Comparison of ENCODE assay signal across 20 cellular contexts in the genomic region with DNA sequence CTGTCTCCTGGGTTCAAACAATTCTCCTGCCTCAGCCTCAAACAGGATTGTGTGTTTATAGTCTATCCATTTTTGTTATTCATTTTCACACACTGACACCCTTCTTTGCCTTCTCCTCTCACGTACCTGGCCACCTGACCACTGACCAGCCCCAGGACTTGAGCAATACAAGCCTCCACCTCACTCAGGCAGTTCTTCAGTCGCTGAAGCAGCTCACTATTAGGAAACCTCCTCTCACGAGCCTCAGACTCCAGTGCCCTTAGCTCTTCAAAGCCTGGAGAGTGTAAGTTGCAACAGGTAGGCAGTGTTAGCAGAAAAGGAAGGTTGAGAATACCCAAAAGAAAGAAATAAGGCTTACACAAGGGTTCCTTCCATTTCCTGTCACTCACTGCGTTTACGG. TPM values are rescaled to one million over a fixed set of nuclear protein-coding genes. Genes with fewer than 3 reads are reported as not detected.
DNase-seq lines count a peak whose midpoint lies in the region; ATAC-seq and TF ChIP-seq lines count a peak whose summit lies in the region.
"Had no signal": no experiment of that assay in that cellular context is flagged by ENCODE, and none has a peak within 500 bp of the region (broad histone marks: within the 10 kb centered on the region; RNA-seq: fewer than 3 reads in every experiment).

No MANE protein-coding gene starts in this region.

- peak overlapping the region; percentile 20 for H3K27ac Mint-ChIP-seq in activated CD4-positive, alpha-beta T cell treated with anti-CD3 and anti-CD28 coated beads, Interleukin-2, amount 10 ng/mL, durations not matched to agents 24 days and 14 days
- H3K27ac Mint-ChIP-seq in T-helper 17 cell = no peak overlapping the region
- H3K27ac Mint-ChIP-seq: B cell; CD4-positive, alpha-beta T cell; CD8-positive, alpha-beta T cell had no signal

- TF ChIP-seq CTCF in DOHH2 (IDR thresholded peaks at IDR 0.05; ENCODE audit: low read depth, low read length, poor library complexity, severe bottlenecking) (no peak), upper lobe of right lung (IDR thresholded peaks at IDR 0.05) (no peak), GM13976 (IDR thresholded peaks at IDR 0.05; ENCODE audit: borderline replicate concordance, control extremely low read depth, extremely low read depth, insufficient read depth, missing control alignments) (no peak)

- H3K4me1 Mint-ChIP-seq in activated CD4-positive, alpha-beta T cell treated with anti-CD3 and anti-CD28 coated beads, Interleukin-2, amount 10 ng/mL, durations not matched to agents 24 days and 14 days = peaks cover 5% of the 10 kb centered on the region
- peaks cover 9% of the 10 kb centered on the region for H3K4me1 Mint-ChIP-seq in T-helper 17 cell

- no peaks in the 10 kb centered on the region for H4K20me1 ChIP-seq in DOHH2 (ENCODE audit: control insufficient read depth, insufficient read depth, low read depth, low read length)
- H4K20me1 ChIP-seq: BLaER1 treated with 17β-estradiol and CSF1 and Interleukin-3, amounts not matched to agents 10 nM and 100 nM had no signal

- H3K4me2 ChIP-seq in DOHH2 (ENCODE audit: low read length) = no peak overlapping the region
- H3K4me2 ChIP-seq: A549; BLaER1 treated with 17β-estradiol and CSF1 and Interleukin-3, amounts not matched to agents 10 nM and 100 nM had no signal

- ATAC-seq in T-helper 17 cell = no peak
- peak; percentile 79 for ATAC-seq in upper lobe of right lung
- ATAC-seq: A549; CD8-positive, alpha-beta T cell had no signal

- H3K4me3 ChIP-seq in DOHH2 (ENCODE audit: low read length) = no peak overlapping the region
- no peak overlapping the region for H3K4me3 ChIP-seq in upper lobe of right lung
- H3K4me3 ChIP-seq: A549; BLaER1 treated with 17β-estradiol and CSF1 and Interleukin-3, amounts not matched to agents 10 nM and 100 nM had no signal

- no peaks in the 10 kb centered on the region for H3K27me3 Mint-ChIP-seq in activated CD4-positive, alpha-beta T cell treated with anti-CD3 and anti-CD28 coated beads, Interleukin-2, amount 10 ng/mL, durations not matched to agents 24 days and 14 days
- H3K27me3 Mint-ChIP-seq in T-helper 17 cell = no peaks in the 10 kb centered on the region
- H3K27me3 Mint-ChIP-seq: B cell; CD4-positive, alpha-beta T cell had no signal

- H3K9me3 Mint-ChIP-seq in activated CD4-positive, alpha-beta T cell treated with anti-CD3 and anti-CD28 coated beads, Interleukin-2, amount 10 ng/mL, durations not matched to agents 24 days and 14 days = no peaks in the 10 kb centered on the region
- H3K9me3 Mint-ChIP-seq: CD4-positive, alpha-beta T cell; CD8-positive, alpha-beta T cell had no signal

- H3K9me2 ChIP-seq in DOHH2 (replicated peaks; ENCODE audit: control insufficient read depth, low read length) = no peaks in the 10 kb centered on the region

- 0 out of 2 replicates have a peak overlapping the region, but pooled peaks have one; percentile 89 for H3K27ac ChIP-seq in DOHH2 (ENCODE audit: low read depth, low read length)
- H3K27ac ChIP-seq in upper lobe of right lung = no peak overlapping the region
- H3K27ac ChIP-seq: 22Rv1; A549; BLaER1 treated with 17β-estradiol and CSF1 and Interleukin-3, amounts not matched to agents 10 nM and 100 nM; C4-2B had no signal

- no peaks in the 10 kb centered on the region for H3K79me2 ChIP-seq in DOHH2 (ENCODE audit: control insufficient read depth, low read length)

- H3K36me3 ChIP-seq in DOHH2 (ENCODE audit: control insufficient read depth, low read length) = peaks cover 90% of the 10 kb centered on the region
- peaks cover 52% of the 10 kb centered on the region for H3K36me3 ChIP-seq in upper lobe of right lung
- H3K36me3 ChIP-seq: BLaER1 treated with 17β-estradiol and CSF1 and Interleukin-3, amounts not matched to agents 10 nM and 100 nM had no signal

- H3F3A ChIP-seq in DOHH2 (ENCODE audit: control insufficient read depth, insufficient read depth) = no peaks in the 10 kb centered on the region

- in situ Hi-C loops in GM13976 (cut with MboI; ENCODE audit: low sequenced_read_pairs, unreplicated experiment) (no loop called here), G401 (cut with HindIII; ENCODE audit: low sequenced_read_pairs) (no loop called here)

- H3K36me3 Mint-ChIP-seq in activated CD4-positive, alpha-beta T cell treated with anti-CD3 and anti-CD28 coated beads, Interleukin-2, amount 10 ng/mL, durations not matched to agents 24 days and 14 days (ENCODE audit: low read depth) = peaks cover 62% of the 10 kb centered on the region
- peaks cover 3% of the 10 kb centered on the region for H3K36me3 Mint-ChIP-seq in T-helper 17 cell (ENCODE audit: low read depth)

- H3K4me1 ChIP-seq in DOHH2 (ENCODE audit: control insufficient read depth, low read length) (peaks cover 67% of the 10 kb centered on the region), upper lobe of right lung (no peaks in the 10 kb centered on the region)
- H3K4me1 ChIP-seq: A549; BLaER1 treated with 17β-estradiol and CSF1 and Interleukin-3, amounts not matched to agents 10 nM and 100 nM; Caco-2 had no signal

- H3K27me3 ChIP-seq in DOHH2 (ENCODE audit: control insufficient read depth, low read length) (no peaks in the 10 kb centered on the region), upper lobe of right lung (no peaks in the 10 kb centered on the region)
- H3K27me3 ChIP-seq: BLaER1 treated with 17β-estradiol and CSF1 and Interleukin-3, amounts not matched to agents 10 nM and 100 nM had no signal

- DNase-seq in activated CD4-positive, alpha-beta T cell treated with anti-CD3 and anti-CD28 coated beads, Interleukin-2, amount 10 ng/mL, durations not matched to agents 24 days and 14 days = no peak
- no peak for DNase-seq in activated CD4-positive, alpha-beta T cell treated with anti-CD3 and anti-CD28 coated beads, Interleukin-2, amount 50 U/mL, for 48 hours
- no peak for DNase-seq in T-helper 17 cell
- DNase-seq in upper lobe of right lung = peak; percentile 55
- DNase-seq in GM13976 (ENCODE audit: low spot score) = no peak
- DNase-seq in G401 (ENCODE audit: low spot score) = no peak
- DNase-seq: AML-193; Caco-2; Calu3; CD4-positive, alpha-beta T cell; CD8-positive, alpha-beta T cell; DMS79 treated with DMSO at 0.1 percent for 48 hours; EL; GF-D8 had no signal

- no peak overlapping the region for H3K4me3 Mint-ChIP-seq in activated CD4-positive, alpha-beta T cell treated with anti-CD3 and anti-CD28 coated beads, Interleukin-2, amount 10 ng/mL, durations not matched to agents 24 days and 14 days
- H3K4me3 Mint-ChIP-seq in T-helper 17 cell = peak overlapping the region; percentile 36
- H3K4me3 Mint-ChIP-seq: B cell; CD4-positive, alpha-beta T cell; CD8-positive, alpha-beta T cell had no signal

- intact Hi-C loops in activated CD4-positive, alpha-beta T cell treated with anti-CD3 and anti-CD28 coated beads, Interleukin-2, amount 10 ng/mL, durations not matched to agents 24 days and 14 days (cut with micrococcal nuclease) = loop anchor here (10.0 kb wide), 1 partner anchor 150 kb away; no protein-coding TSS in a partner anchor
- intact Hi-C loops in upper lobe of right lung (cut with DNase I) = no loop called here

- H3K9me3 ChIP-seq in DOHH2 (ENCODE audit: control insufficient read depth, insufficient read depth, low read length) (no peaks in the 10 kb centered on the region), T-helper 17 cell (ENCODE audit: control insufficient read depth, low read length, poor library complexity, severe bottlenecking) (no peaks in the 10 kb centered on the region), upper lobe of right lung (no peaks in the 10 kb centered on the region)
- H3K9me3 ChIP-seq: A549; BLaER1 treated with 17β-estradiol and CSF1 and Interleukin-3, amounts not matched to agents 10 nM and 100 nM; Caco-2 had no signal

RNA-seq across cellular contexts. Expression of a gene that starts 29.3 kb away (rescaled TPM):
- 41.2 and 43.6 TPM in 2 replicates for total RNA-seq in activated CD4-positive, alpha-beta T cell treated with anti-CD3 and anti-CD28 coated beads, Interleukin-2, amount 10 ng/mL, durations not matched to agents 24 days and 14 days
- total RNA-seq in T-helper 17 cell = 100 to 1,000 TPM; 135 to 140 TPM
- total RNA-seq in upper lobe of right lung = 73.1 TPM
- total RNA-seq in G401 (2014; rRNA removed; shearing (Covaris generic)) = 14.3 and 27.1 TPM in 2 replicates
- total RNA-seq: Caco-2, Calu3 had no signal
